14 cellular contexts compared by ENCODE assay signal in genomic region chr11:103730151-103730940, GRCh38.
A peak's percentile ranks its signal among the peaks of the same experiment; 100 is the strongest.
DNase-seq lines count a peak whose midpoint lies in the region; ATAC-seq, FAIRE-seq and TF ChIP-seq lines count a peak whose summit lies in the region.
"Had no signal": no experiment of that assay in that cellular context is flagged by ENCODE, and none has a peak within 500 bp of the region (broad histone marks: within the 10 kb centered on the region; RNA-seq: fewer than 3 reads in every experiment).

No MANE protein-coding gene starts in this region.

- no peak for ATAC-seq in HG03571 (IDR thresholded peaks at IDR 0.05; ENCODE audit: unreplicated experiment)
- ATAC-seq: GM12878 had no signal

- H3K27ac ChIP-seq in BLaER1 treated with 17β-estradiol and CSF1 and Interleukin-3, amounts not matched to agents 10 nM and 100 nM: peak overlapping the region in 4 of 11 experiments; percentile 23 to 57 (median 51); a peak in 6 of 22 replicates
- H3K27ac ChIP-seq: SJSA1 had no signal

- no peak overlapping the region for H3K9ac ChIP-seq in BLaER1 treated with 17β-estradiol and CSF1 and Interleukin-3, amounts not matched to agents 10 nM and 100 nM

- H4K20me1 ChIP-seq in BLaER1 treated with 17β-estradiol and CSF1 and Interleukin-3, amounts not matched to agents 10 nM and 100 nM: no peaks in the 10 kb centered on the region

- no peak for FAIRE-seq in bronchial epithelial cell (lab: Jason Lieb, UNC)
- FAIRE-seq: GM12878, keratinocyte had no signal

- H3K36me3 ChIP-seq in BLaER1 treated with 17β-estradiol and CSF1 and Interleukin-3, amounts not matched to agents 10 nM and 100 nM: 0 out of 22 replicates have a peak, but pooled peaks cover 0 to 4% (median 0%) of the 10 kb centered on the region in 11 experiments
- H3K36me3 ChIP-seq in bronchial epithelial cell (ENCODE audit: control insufficient read depth, insufficient read depth, low read length) (no peaks in the 10 kb centered on the region), MG63 (no peaks in the 10 kb centered on the region)
- H3K36me3 ChIP-seq: SJSA1 had no signal

- H3K4me2 ChIP-seq in BLaER1 treated with 17β-estradiol and CSF1 and Interleukin-3, amounts not matched to agents 10 nM and 100 nM: peak overlapping the region in 8 of 11 experiments; percentile 1 to 59 (median 44); a peak in 10 of 22 replicates

- H3K9me3 ChIP-seq in BLaER1 treated with 17β-estradiol and CSF1 and Interleukin-3, amounts not matched to agents 10 nM and 100 nM (replicated peaks in 1 of 11): peaks cover 30 to 37% (median 33%) of the 10 kb centered on the region in 11 experiments
- H3K9me3 ChIP-seq in MG63: no peaks in the 10 kb centered on the region
- H3K9me3 ChIP-seq: SJSA1 had no signal

- DNase-seq in NCI-H2171 (lab: John Stamatoyannopoulos, UW) (peak; percentile 51), bronchial epithelial cell (ENCODE audit: low read depth) (peak; percentile 14), kidney glomerular epithelial cell (lab: John Stamatoyannopoulos, UW) (peak; percentile 5), HT-29 (ENCODE audit: low spot score) (no peak), activated T-cell treated with anti-CD3 and anti-CD28 coated beads for 4 hours (no peak), MG63 (no peak)
- DNase-seq: activated gamma-delta T cell, DND-41, NCI-H2081 treated with DMSO at 0.1 percent for 48 hours had no signal

- TF ChIP-seq CTCF in bronchial epithelial cell (IDR thresholded peaks at IDR 0.05; ENCODE audit: insufficient read depth, low read length, severe bottlenecking): no peak

- H3K4me3 ChIP-seq in BLaER1 treated with 17β-estradiol and CSF1 and Interleukin-3, amounts not matched to agents 10 nM and 100 nM: no peak overlapping the region
- H3K4me3 ChIP-seq in bronchial epithelial cell (ENCODE audit: low read depth, low read length): no peak overlapping the region
- no peak overlapping the region for H3K4me3 ChIP-seq in MG63
- H3K4me3 ChIP-seq: GM12878, SJSA1 had no signal

- peaks cover 0 to 20% (median 6%) of the 10 kb centered on the region in 10 experiments; a peak in 11 of 20 replicates for H3K4me1 ChIP-seq in BLaER1 treated with 17β-estradiol and CSF1 and Interleukin-3, amounts not matched to agents 10 nM and 100 nM
- H3K4me1 ChIP-seq: SJSA1 had no signal

- no peaks in the 10 kb centered on the region for H3K27me3 ChIP-seq in BLaER1 treated with 17β-estradiol and CSF1 and Interleukin-3, amounts not matched to agents 10 nM and 100 nM
- H3K27me3 ChIP-seq in bronchial epithelial cell (ENCODE audit: control insufficient read depth, insufficient read depth, low read length): no peaks in the 10 kb centered on the region
- H3K27me3 ChIP-seq in MG63: no peaks in the 10 kb centered on the region
- H3K27me3 ChIP-seq: SJSA1 had no signal

Comparison
In these comparisons a context has a peak if more than half of its experiments do, and no peak if none do; other contexts are left out.
1. DNase-seq: peak in NCI-H2171 (single experiment), bronchial epithelial cell (single experiment) and kidney glomerular epithelial cell (single experiment); none in HT-29 (single experiment), activated T-cell treated with anti-CD3 and anti-CD28 coated beads for 4 hours (single experiment) and MG63 (single experiment).